ENCODE assay signal across 15 cellular contexts in the genomic region with DNA sequence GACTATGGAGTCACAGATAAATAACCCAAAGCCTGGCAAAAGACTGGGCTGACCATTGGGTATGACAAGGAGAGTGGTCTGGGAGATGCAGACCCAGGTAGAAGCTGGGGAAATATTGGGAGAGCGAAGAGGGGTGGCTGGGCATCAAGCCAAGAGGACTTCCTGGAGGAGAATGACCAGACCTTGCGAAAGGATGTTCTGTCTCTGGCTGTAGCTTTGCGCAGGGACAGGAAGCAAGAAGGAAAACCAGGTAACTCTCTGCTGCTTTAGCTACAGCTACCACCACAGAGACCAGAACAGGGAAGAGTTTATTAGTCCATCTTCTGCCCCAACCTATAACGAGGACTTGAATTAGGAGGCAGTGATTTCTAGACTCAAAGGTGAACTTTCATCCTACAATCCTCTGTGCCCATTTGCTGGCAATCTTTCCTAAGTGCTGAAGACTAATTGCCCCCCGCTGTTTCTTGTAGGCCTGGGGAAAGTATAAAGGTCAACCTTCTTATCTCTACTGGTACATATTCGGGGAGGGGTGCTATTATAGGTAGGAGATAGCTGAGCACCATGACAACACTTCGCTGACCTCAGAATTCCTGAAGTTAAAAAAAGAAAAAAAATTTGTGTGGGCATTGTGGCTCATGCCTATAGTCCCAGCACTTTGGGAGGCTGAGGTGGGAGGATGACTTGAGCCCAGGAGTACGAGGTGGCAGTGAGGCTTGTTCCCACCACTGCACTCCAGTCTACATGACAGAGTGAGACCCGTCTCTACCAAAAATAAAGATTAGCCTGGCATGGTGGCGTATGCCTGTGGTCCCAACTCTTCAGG.
"Had no signal": no experiment of that assay in that cellular context is flagged by ENCODE, and none has a peak within 500 bp of the region (broad histone marks: within the 10 kb centered on the region; RNA-seq: fewer than 3 reads in every experiment).

No MANE protein-coding gene starts in this region.

- H3K27me3 ChIP-seq: esophagus muscularis mucosa, suprapubic skin had no signal

- H3K27ac ChIP-seq: esophagus muscularis mucosa, suprapubic skin, WERI-Rb-1 had no signal

- ATAC-seq: activated CD4-positive, alpha-beta T cell treated with anti-CD3 and anti-CD28 coated beads for 36 hours; activated CD8-positive, alpha-beta T cell treated with anti-CD3 and anti-CD28 coated beads, Interleukin-2, amount 10 ng/mL, durations not matched to agents 7 days and 5 days; left lobe of liver; stimulated activated naive CD8-positive, alpha-beta T cell treated with anti-CD3 and anti-CD28 coated beads, Interleukin-15, Interleukin-2, amounts not matched to agents 100 U/mL and 50 U/mL, for 24 hours had no signal

- H3K4me3 ChIP-seq: esophagus muscularis mucosa, suprapubic skin had no signal

- H3K36me3 ChIP-seq: esophagus muscularis mucosa, suprapubic skin, WERI-Rb-1 had no signal

- H3K9me3 Mint-ChIP-seq: dendritic cell treated with granulocyte-macrophage colony-stimulating factor and Interleukin-4, amounts not matched to agents 40 ng/mL and 50 ng/mL, for 4 days; nephron progenitor cell had no signal

- H3K36me3 Mint-ChIP-seq: brain had no signal

- DNase-seq: activated CD4-positive, alpha-beta T cell treated with anti-CD3 and anti-CD28 coated beads for 36 hours; activated CD8-positive, alpha-beta memory T cell treated with anti-CD3 and anti-CD28 coated beads, Interleukin-2, amount 50 U/mL, for 48 hours; activated CD8-positive, alpha-beta T cell treated with anti-CD3 and anti-CD28 coated beads, Interleukin-2, amount 10 ng/mL, durations not matched to agents 7 days and 5 days; glutamatergic neuron; nephron progenitor cell; stimulated activated CD4-positive, alpha-beta T cell treated with anti-CD3 and anti-CD28 coated beads, Interleukin-2, amount 100 ng/mL, for 48 hours; stimulated activated CD8-positive, alpha-beta memory T cell treated with anti-CD3 and anti-CD28 coated beads, Interleukin-4, amount 100 ng/mL, for 48 hours; stimulated activated naive CD8-positive, alpha-beta T cell treated with anti-CD3 and anti-CD28 coated beads, Interleukin-15, Interleukin-2, amounts not matched to agents 100 U/mL and 50 U/mL, for 24 hours; T1000; WERI-Rb-1 had no signal

- H3K27ac Mint-ChIP-seq: activated CD4-positive, alpha-beta T cell treated with anti-CD3 and anti-CD28 coated beads for 36 hours; activated CD8-positive, alpha-beta T cell treated with anti-CD3 and anti-CD28 coated beads, Interleukin-2, amount 10 ng/mL, durations not matched to agents 7 days and 5 days; dendritic cell treated with granulocyte-macrophage colony-stimulating factor and Interleukin-4, amounts not matched to agents 40 ng/mL and 50 ng/mL, for 4 days; nephron progenitor cell had no signal

- H3K4me3 Mint-ChIP-seq: activated CD4-positive, alpha-beta T cell treated with anti-CD3 and anti-CD28 coated beads for 36 hours; activated CD8-positive, alpha-beta T cell treated with anti-CD3 and anti-CD28 coated beads, Interleukin-2, amount 10 ng/mL, durations not matched to agents 7 days and 5 days; brain; dendritic cell treated with granulocyte-macrophage colony-stimulating factor and Interleukin-4, amounts not matched to agents 40 ng/mL and 50 ng/mL, for 4 days; nephron progenitor cell had no signal

- H3K9me3 ChIP-seq: esophagus muscularis mucosa, suprapubic skin had no signal
